13 cellular contexts compared by ENCODE assay signal in genomic region chr2:177543007-177543760, GRCh38.
DNase-seq lines count a peak whose midpoint lies in the region; ATAC-seq, FAIRE-seq and TF ChIP-seq lines count a peak whose summit lies in the region.
"Had no signal": no experiment of that assay in that cellular context is flagged by ENCODE, and none has a peak within 500 bp of the region (broad histone marks: within the 10 kb centered on the region; RNA-seq: fewer than 3 reads in every experiment).

No MANE protein-coding gene starts in this region.

- H3K9me3 ChIP-seq in mesenchymal stem cell (ENCODE audit: control insufficient read depth, low read length) (no peaks in the 10 kb centered on the region), small intestine (ENCODE audit: control insufficient read depth, low read depth) (no peaks in the 10 kb centered on the region)

- H4K91ac ChIP-seq in mesenchymal stem cell (ENCODE audit: low read length) = no peak overlapping the region

- no peak for FAIRE-seq in small intestine (lab: Jason Lieb, UNC)
- FAIRE-seq: colon had no signal

- H3K4me3 ChIP-seq in AG09309 (ENCODE audit: control insufficient read depth, low read depth, low read length) (no peak overlapping the region), mesenchymal stem cell (ENCODE audit: insufficient read depth in 1 of 2, low read depth in 1 of 2, low read length in 2 of 2) (peak overlapping the region in 1 of 2 experiments; percentile 43), small intestine (ENCODE audit: low read depth in 1 of 2, low read length in 2 of 2) (no peak overlapping the region)

- H3K27me3 ChIP-seq in mesenchymal stem cell (ENCODE audit: control insufficient read depth in 1 of 2, insufficient read depth in 1 of 2, low read length in 2 of 2) (no peaks in the 10 kb centered on the region), small intestine (ENCODE audit: control insufficient read depth in 2 of 2, insufficient read depth in 2 of 2, low read length in 2 of 2) (no peaks in the 10 kb centered on the region)

- H2BK12ac ChIP-seq in mesenchymal stem cell (ENCODE audit: low read length in 2 of 2) = no peak overlapping the region

- TF ChIP-seq CTCF in AG09309 (IDR thresholded peaks at IDR 0.05; ENCODE audit: control insufficient read depth, insufficient read depth, low read depth, low read length, missing control alignments) = no peak

- H3K79me1 ChIP-seq in mesenchymal stem cell (replicated peaks; ENCODE audit: low read length, poor library complexity, severe bottlenecking) = no peaks in the 10 kb centered on the region

- H3K4me2 ChIP-seq in mesenchymal stem cell (ENCODE audit: low read length, poor library complexity, severe bottlenecking) = peak overlapping the region; percentile 22

- no peak overlapping the region for H3K23ac ChIP-seq in mesenchymal stem cell (ENCODE audit: low read length in 2 of 2)

- H3K4me1 ChIP-seq in mesenchymal stem cell (ENCODE audit: control insufficient read depth, insufficient read depth, low read depth, low read length) (no peaks in the 10 kb centered on the region), small intestine (ENCODE audit: control insufficient read depth in 2 of 2, insufficient read depth in 1 of 2, low read depth in 1 of 2, low read length in 1 of 2) (no peaks in the 10 kb centered on the region)

- no peak overlapping the region for H3K18ac ChIP-seq in mesenchymal stem cell (ENCODE audit: low read depth in 1 of 2, low read length in 2 of 2)

- no peak overlapping the region for H2BK5ac ChIP-seq in mesenchymal stem cell (ENCODE audit: low read depth, low read length, poor library complexity, severe bottlenecking)

- H3K14ac ChIP-seq in mesenchymal stem cell (ENCODE audit: low read length in 2 of 2) = no peak overlapping the region

- no peak overlapping the region for H2BK15ac ChIP-seq in mesenchymal stem cell (ENCODE audit: low read depth, poor library complexity, severe bottlenecking)

- no peak overlapping the region for H4K8ac ChIP-seq in mesenchymal stem cell (ENCODE audit: low read length)

- no peak for ATAC-seq in HG03039 (IDR thresholded peaks at IDR 0.05; ENCODE audit: unreplicated experiment)
- ATAC-seq: naive thymus-derived CD8-positive, alpha-beta T cell had no signal

- peak; percentile 47 for DNase-seq in AG09309 (ENCODE audit: low read depth)
- peak; percentile 24 for DNase-seq in HS-27A (ENCODE audit: low read depth)
- DNase-seq in brain pericyte (ENCODE audit: low read depth, low spot score) = peak; percentile 65
- peak; percentile 70 for DNase-seq in mesenchymal stem cell
- DNase-seq in NCI-H2196 (lab: John Stamatoyannopoulos, UW; ENCODE audit: unreplicated experiment) = no peak
- no peak for DNase-seq in SKM-1 treated with dmso at 0.1 percent for 144 hours (lab: John Stamatoyannopoulos, UW; ENCODE audit: unreplicated experiment)
- no peak for DNase-seq in small intestine
- DNase-seq: COR-L47; naive thymus-derived CD8-positive, alpha-beta T cell; stimulated activated CD4-positive, alpha-beta T cell treated with anti-CD3 and anti-CD28 coated beads, Interleukin-2, amount 100 ng/mL, for 48 hours; T-helper 9 cell had no signal

- H2AK5ac ChIP-seq in mesenchymal stem cell (ENCODE audit: low read length, severe bottlenecking) = no peak overlapping the region

- 78% methylated on average over 3 of the region's 6 CpGs for WGBS in mesenchymal stem cell
- 79 to 93% (median 93%) methylated on average over 6 of the region's 6 CpGs for WGBS in small intestine, 3 donors

- H3K36me3 ChIP-seq in mesenchymal stem cell (ENCODE audit: control insufficient read depth in 1 of 2, insufficient read depth in 2 of 2, low read depth in 1 of 2, low read length in 2 of 2) (peaks cover 0 to 4% of the 10 kb centered on the region in 2 experiments), small intestine (ENCODE audit: control insufficient read depth in 2 of 2, insufficient read depth in 2 of 2, low read length in 2 of 2) (no peaks in the 10 kb centered on the region)

- no peak overlapping the region for H2BK120ac ChIP-seq in mesenchymal stem cell (ENCODE audit: low read depth, low read length)

- H3K4ac ChIP-seq in mesenchymal stem cell (ENCODE audit: low read depth in 1 of 2, low read length in 2 of 2) = no peak overlapping the region

- H2AFZ ChIP-seq in mesenchymal stem cell (ENCODE audit: low read depth, low read length) = no peak overlapping the region

- peak overlapping the region; percentile 43 for H3K9ac ChIP-seq in mesenchymal stem cell (ENCODE audit: low read length)

- peak overlapping the region; percentile 84 for H3K27ac ChIP-seq in mesenchymal stem cell (ENCODE audit: low read length, poor library complexity, severe bottlenecking)
- H3K27ac ChIP-seq in small intestine (ENCODE audit: low read depth in 1 of 2, low read length in 1 of 2) = no peak overlapping the region

Comparison
In these comparisons a context has a peak if more than half of its experiments do, and no peak if none do; other contexts are left out.
1. DNase-seq: peak in AG09309 (single experiment), HS-27A (single experiment), brain pericyte (single experiment) and mesenchymal stem cell (single experiment); none in NCI-H2196 (single experiment), SKM-1 treated with dmso at 0.1 percent for 144 hours (single experiment) and small intestine (single experiment).